1 cellular context compared by ENCODE assay signal in genomic region chr18:74139888-74140287, GRCh38.
TF ChIP-seq lines count a peak whose summit lies in the region.

No MANE protein-coding gene starts in this region.

TF ChIP-seq in GM23338, 12 proteins besides CTCF, POLR2A, EP300 and RAD21 (continued from another document):
- no peak for TF ChIP-seq EZH2phosphoT487 (IDR thresholded peaks at IDR 0.05; ENCODE audit: unreplicated experiment)
- no peak for TF ChIP-seq STAT1 (IDR thresholded peaks at IDR 0.05; ENCODE audit: unreplicated experiment)
- TF ChIP-seq NANOG (IDR thresholded peaks at IDR 0.05; ENCODE audit: borderline replicate concordance): no peak
- TF ChIP-seq JUNB (IDR thresholded peaks at IDR 0.05; ENCODE audit: unreplicated experiment): no peak
- no peak for TF ChIP-seq ZNF114 (CRISPR knock-in tag; IDR thresholded peaks at IDR 0.05)
- TF ChIP-seq POLR2AphosphoS5 (IDR thresholded peaks at IDR 0.05; ENCODE audit: low read depth): no peak
